18 cellular contexts compared by ENCODE assay signal in genomic region chr16:2845116-2845515, GRCh38. TPM values are rescaled to one million over a fixed set of nuclear protein-coding genes. Genes with fewer than 3 reads are reported as not detected.
DNase-seq lines count a peak whose midpoint lies in the region; ATAC-seq and TF ChIP-seq lines count a peak whose summit lies in the region.
"Had no signal": no experiment of that assay in that cellular context is flagged by ENCODE, and none has a peak within 500 bp of the region (broad histone marks: within the 10 kb centered on the region; RNA-seq: fewer than 3 reads in every experiment).

No MANE protein-coding gene starts in this region.

- H3K4me1 ChIP-seq in Panc1 (ENCODE audit: control insufficient read depth, insufficient read depth, low read length) (peaks cover 29% of the 10 kb centered on the region), ovary (ENCODE audit: insufficient read depth) (peaks cover 11% of the 10 kb centered on the region), right lobe of liver (no peaks in the 10 kb centered on the region)

- BruUV-seq in Panc1 (replicated peaks; lab: Mats Ljungman, UMichigan): no TSS peak

- H3K27me3 Mint-ChIP-seq in activated CD4-positive, alpha-beta memory T cell treated with anti-CD3 and anti-CD28 coated beads, Interleukin-2, amount 10 ng/mL, durations not matched to agents 7 days and 5 days: peaks cover 7% of the 10 kb centered on the region
- H3K27me3 Mint-ChIP-seq in activated CD4-positive, alpha-beta memory T cell treated with anti-CD3 and anti-CD28 coated beads for 36 hours: peaks cover 7% of the 10 kb centered on the region
- H3K27me3 Mint-ChIP-seq in immature natural killer cell (ENCODE audit: low read depth in 3 of 3): peaks cover 4 to 15% (median 10%) of the 10 kb centered on the region in 3 donors

- H3K27me3 ChIP-seq in Panc1 (ENCODE audit: control insufficient read depth, insufficient read depth, low read length): no peaks in the 10 kb centered on the region
- no peaks in the 10 kb centered on the region for H3K27me3 ChIP-seq in ovary
- H3K27me3 ChIP-seq in right lobe of liver: no peaks in the 10 kb centered on the region
- H3K27me3 ChIP-seq: BLaER1 had no signal

- no peak overlapping the region for H3K4me3 Mint-ChIP-seq in activated CD4-positive, alpha-beta memory T cell treated with anti-CD3 and anti-CD28 coated beads, Interleukin-2, amount 10 ng/mL, durations not matched to agents 7 days and 5 days
- no peak overlapping the region for H3K4me3 Mint-ChIP-seq in activated CD4-positive, alpha-beta memory T cell treated with anti-CD3 and anti-CD28 coated beads for 36 hours
- peak overlapping the region in 4 of 5 donors; percentile 4 to 59 (median 36) for H3K4me3 Mint-ChIP-seq in immature natural killer cell

- H3K36me3 Mint-ChIP-seq in activated CD4-positive, alpha-beta memory T cell treated with anti-CD3 and anti-CD28 coated beads, Interleukin-2, amount 10 ng/mL, durations not matched to agents 7 days and 5 days (ENCODE audit: low read depth): no peaks in the 10 kb centered on the region
- no peaks in the 10 kb centered on the region for H3K36me3 Mint-ChIP-seq in activated CD4-positive, alpha-beta memory T cell treated with anti-CD3 and anti-CD28 coated beads for 36 hours
- H3K36me3 Mint-ChIP-seq in immature natural killer cell: no peaks in the 10 kb centered on the region
- H3K36me3 Mint-ChIP-seq: IgD-negative memory B cell had no signal

- H3K9me3 ChIP-seq in Panc1 (ENCODE audit: control insufficient read depth, insufficient read depth, low read depth, low read length): no peaks in the 10 kb centered on the region
- H3K9me3 ChIP-seq in ovary: peaks cover 0 to 8% of the 10 kb centered on the region in 2 donors
- H3K9me3 ChIP-seq in right lobe of liver: no peaks in the 10 kb centered on the region
- H3K9me3 ChIP-seq: BLaER1 had no signal

- H3K27ac ChIP-seq in Panc1 (ENCODE audit: low read length) (peak overlapping the region; percentile 83), ovary (no peak overlapping the region), right lobe of liver (no peak overlapping the region)
- H3K27ac ChIP-seq: 22Rv1, BLaER1 had no signal

- intact Hi-C loops in activated CD4-positive, alpha-beta memory T cell treated with anti-CD3 and anti-CD28 coated beads for 36 hours (cut with micrococcal nuclease): no loop called here
- intact Hi-C loops in Panc1 (cut with micrococcal nuclease; ENCODE audit: unreplicated experiment) (no loop called here), ovary (cut with DNase I) (no loop called here), right lobe of liver (cut with DNase I) (no loop called here)

- H3K36me3 ChIP-seq in Panc1 (ENCODE audit: control insufficient read depth, insufficient read depth, low read length): no peaks in the 10 kb centered on the region
- H3K36me3 ChIP-seq in ovary: no peaks in the 10 kb centered on the region
- no peaks in the 10 kb centered on the region for H3K36me3 ChIP-seq in right lobe of liver
- H3K36me3 ChIP-seq: BLaER1 had no signal

- no peak for TF ChIP-seq CTCF in Panc1 (IDR thresholded peaks at IDR 0.05)
- no peak for TF ChIP-seq CTCF in ovary (IDR thresholded peaks at IDR 0.05)
- no peak for TF ChIP-seq CTCF in right lobe of liver (IDR thresholded peaks at IDR 0.05)

- WGBS in ovary, 3 donors: 63 to 74% (median 67%) methylated on average over 5 of the region's 5 CpGs
- WGBS in right lobe of liver (ENCODE audit: insufficient coverage, low coverage, low lambda C conversion rate, missing lambda C conversion rate): 53% methylated on average over 5 of the region's 5 CpGs

- in situ Hi-C loops in Panc1 (cut with HindIII; ENCODE audit: low pct_unique_long_range_greater_than_20kb, low sequenced_read_pairs): no loop called here

- ATAC-seq in Panc1: no peak
- ATAC-seq in right lobe of liver: no peak
- no peak for ATAC-seq in GM21723 (IDR thresholded peaks at IDR 0.05; ENCODE audit: unreplicated experiment)
- ATAC-seq: Right ventricle myocardium inferior had no signal

- peak overlapping the region; percentile 5 for H3K27ac Mint-ChIP-seq in activated CD4-positive, alpha-beta memory T cell treated with anti-CD3 and anti-CD28 coated beads, Interleukin-2, amount 10 ng/mL, durations not matched to agents 7 days and 5 days
- H3K27ac Mint-ChIP-seq in activated CD4-positive, alpha-beta memory T cell treated with anti-CD3 and anti-CD28 coated beads for 36 hours: no peak overlapping the region
- H3K27ac Mint-ChIP-seq in immature natural killer cell: peak overlapping the region; percentile 82 to 99 (median 93)

- H3K4me3 ChIP-seq in Panc1 (ENCODE audit: low read depth in 2 of 2, low read length in 2 of 2) (no peak overlapping the region), ovary (no peak overlapping the region), right lobe of liver (no peak overlapping the region)
- H3K4me3 ChIP-seq: BLaER1 had no signal

- peaks cover 40% of the 10 kb centered on the region for H3K4me1 Mint-ChIP-seq in activated CD4-positive, alpha-beta memory T cell treated with anti-CD3 and anti-CD28 coated beads, Interleukin-2, amount 10 ng/mL, durations not matched to agents 7 days and 5 days
- peaks cover 31% of the 10 kb centered on the region for H3K4me1 Mint-ChIP-seq in activated CD4-positive, alpha-beta memory T cell treated with anti-CD3 and anti-CD28 coated beads for 36 hours (ENCODE audit: low read depth)
- H3K4me1 Mint-ChIP-seq in immature natural killer cell: peaks cover 67 to 68% of the 10 kb centered on the region in 2 donors

- TF ChIP-seq EP300 in ovary (IDR thresholded peaks at IDR 0.05): no peak

- H3K9me3 Mint-ChIP-seq in activated CD4-positive, alpha-beta memory T cell treated with anti-CD3 and anti-CD28 coated beads, Interleukin-2, amount 10 ng/mL, durations not matched to agents 7 days and 5 days: no peaks in the 10 kb centered on the region
- no peaks in the 10 kb centered on the region for H3K9me3 Mint-ChIP-seq in activated CD4-positive, alpha-beta memory T cell treated with anti-CD3 and anti-CD28 coated beads for 36 hours
- H3K9me3 Mint-ChIP-seq in immature natural killer cell: peaks cover 0 to 3% (median 0%) of the 10 kb centered on the region in 6 donors

- CTCF ChIA-PET in activated CD4-positive, alpha-beta memory T cell treated with anti-CD3 and anti-CD28 coated beads, Interleukin-2, amount 10 ng/mL, durations not matched to agents 7 days and 5 days (lab: Charles Lee): interaction anchor here (0.7 to 2.8 kb wide), 4 partner anchors 9 to 76 kb away, joined by 3 to 22 read pairs (median 6); no protein-coding TSS in a partner anchor
- CTCF ChIA-PET in activated CD4-positive, alpha-beta memory T cell treated with anti-CD3 and anti-CD28 coated beads for 36 hours (lab: Charles Lee): interaction anchor here (0.9 to 4.7 kb wide), 4 partner anchors 9 to 1388 kb away, joined by 3 to 46 read pairs (median 12); no protein-coding TSS in a partner anchor
- CTCF ChIA-PET in Panc1 (lab: Charles Lee): interaction anchor here (1.0 kb wide), 1 partner anchor 23 kb away, joined by 3 read pairs; no protein-coding TSS in a partner anchor

- TF ChIP-seq POLR2A in ovary (IDR thresholded peaks at IDR 0.05): no peak
- TF ChIP-seq POLR2A in right lobe of liver (IDR thresholded peaks at IDR 0.05): no peak

- POLR2A ChIA-PET in activated CD4-positive, alpha-beta memory T cell treated with anti-CD3 and anti-CD28 coated beads, Interleukin-2, amount 10 ng/mL, durations not matched to agents 7 days and 5 days (lab: Charles Lee): interaction anchor here (0.9 kb wide), 1 partner anchor 23 kb away, joined by 4 read pairs; no protein-coding TSS in a partner anchor
- POLR2A ChIA-PET in activated CD4-positive, alpha-beta memory T cell treated with anti-CD3 and anti-CD28 coated beads for 36 hours (lab: Charles Lee): no interaction called here
- POLR2A ChIA-PET in Panc1 (lab: Charles Lee): no interaction called here

- DNase-seq in activated CD4-positive, alpha-beta memory T cell treated with anti-CD3 and anti-CD28 coated beads, Interleukin-2, amount 10 ng/mL, durations not matched to agents 7 days and 5 days: no peak
- DNase-seq in activated CD4-positive, alpha-beta memory T cell treated with anti-CD3 and anti-CD28 coated beads for 36 hours: no peak
- DNase-seq in Panc1 (ENCODE audit: low read depth, low spot score) (no peak), immature natural killer cell (peak in 1 of 3 donors; percentile 26), ovary (no peak), right lobe of liver (no peak)
- DNase-seq in activated CD4-positive, alpha-beta T cell treated with anti-CD3 and anti-CD28 coated beads, Interleukin-2, amount 50 U/mL, for 48 hours: no peak
- DNase-seq: H7, NCI-H1417 treated with DMSO at 0.1 percent for 48 hours, NCI-H1930, NCI-H2171, NCI-H446, NCI-H748 treated with DMSO at 0.1 percent for 48 hours had no signal

RNA-seq across cellular contexts. Expression of gene PRSS22, which starts 12.9 kb away (rescaled TPM):
- total RNA-seq in activated CD4-positive, alpha-beta memory T cell treated with anti-CD3 and anti-CD28 coated beads, Interleukin-2, amount 10 ng/mL, durations not matched to agents 7 days and 5 days: not detected
- under 1 TPM; 0.24 to 0.38 TPM for total RNA-seq in activated CD4-positive, alpha-beta memory T cell treated with anti-CD3 and anti-CD28 coated beads for 36 hours
- total RNA-seq in Panc1 (2021; ENCODE audit: unreplicated experiment) (23.9 TPM), ovary (1 to 10 TPM in 4 of 7 donors, under 1 TPM in 1, not detected in 2; 0.60 to 7.2 (median 1.3) TPM), right lobe of liver (1 to 10 TPM in 2 of 6 experiments, under 1 TPM in 3, not detected in 1; 0.18 to 2.1 (median 0.84) TPM)
- 37.3 TPM for polyA plus RNA-seq in Panc1 (2012; ENCODE audit: insufficient read length)
- polyA plus RNA-seq in immature natural killer cell (under 1 TPM in 2 of 3 donors, not detected in 1; 0.23 to 0.40 TPM), ovary (under 1 TPM in 1 of 2 donors, not detected in 1; 0.10 TPM)
- total RNA-seq: Right ventricle myocardium inferior had no signal
- polyA plus RNA-seq: IgD-negative memory B cell had no signal

RNA-seq across cellular contexts. Expression of gene ZG16B, which starts 15.0 kb away (rescaled TPM):
- 1 to 10 TPM; 8.8 to 9.8 TPM for total RNA-seq in activated CD4-positive, alpha-beta memory T cell treated with anti-CD3 and anti-CD28 coated beads, Interleukin-2, amount 10 ng/mL, durations not matched to agents 7 days and 5 days
- 1 to 10 TPM; 2.6 to 3.0 TPM for total RNA-seq in activated CD4-positive, alpha-beta memory T cell treated with anti-CD3 and anti-CD28 coated beads for 36 hours
- total RNA-seq in Panc1 (2021; ENCODE audit: unreplicated experiment) (9.1 TPM), ovary (1 to 10 TPM in 1 of 7 donors, under 1 TPM in 3, not detected in 3; 0.32 to 1.0 (median 0.45) TPM), right lobe of liver (1 to 10 TPM in 1 of 6 experiments, under 1 TPM in 3, not detected in 2; 0.24 to 1.6 (median 0.50) TPM)
- polyA plus RNA-seq in Panc1 (2012; ENCODE audit: insufficient read length): 8.3 TPM
- polyA plus RNA-seq in immature natural killer cell (1 to 10 TPM; 1.2 to 3.9 (median 1.5) TPM), ovary (1 to 10 TPM in 1 of 2 donors, under 1 TPM in 1; 0.28 to 1.8 TPM)
- total RNA-seq: H7 had no signal
- polyA plus RNA-seq: IgD-negative memory B cell had no signal

RNA-seq across cellular contexts. Expression of gene PRSS21, which starts 28.1 kb away (rescaled TPM):
- 1 to 10 TPM; 3.0 to 4.0 TPM for total RNA-seq in activated CD4-positive, alpha-beta memory T cell treated with anti-CD3 and anti-CD28 coated beads, Interleukin-2, amount 10 ng/mL, durations not matched to agents 7 days and 5 days
- total RNA-seq in activated CD4-positive, alpha-beta memory T cell treated with anti-CD3 and anti-CD28 coated beads for 36 hours: 1 to 10 TPM; 4.7 to 6.2 TPM
- total RNA-seq in Panc1 (2021; ENCODE audit: unreplicated experiment): not detected
- polyA plus RNA-seq in Panc1 (2012; ENCODE audit: insufficient read length): not detected
- 10 to 100 TPM in 1 of 3 donors, 1 to 10 TPM in 2; 3.1 to 11.0 (median 6.8) TPM for polyA plus RNA-seq in immature natural killer cell
- total RNA-seq in ovary: 1 to 10 TPM in 3 of 7 donors, under 1 TPM in 1, not detected in 3; 0.87 to 9.3 (median 2.4) TPM
- under 1 TPM in 1 of 2 donors, not detected in 1; 0.53 TPM for polyA plus RNA-seq in ovary
- not detected for total RNA-seq in right lobe of liver
- total RNA-seq: Right ventricle myocardium inferior had no signal

RNA-seq across cellular contexts. Expression of gene FLYWCH2, which starts 37.9 kb away (rescaled TPM):
- total RNA-seq in activated CD4-positive, alpha-beta memory T cell treated with anti-CD3 and anti-CD28 coated beads, Interleukin-2, amount 10 ng/mL, durations not matched to agents 7 days and 5 days: 10 to 100 TPM; 19.4 to 20.5 TPM
- 10 to 100 TPM; 19.1 to 19.4 TPM for total RNA-seq in activated CD4-positive, alpha-beta memory T cell treated with anti-CD3 and anti-CD28 coated beads for 36 hours
- total RNA-seq in Panc1 (2021; ENCODE audit: unreplicated experiment) (77.3 TPM), ovary (10 to 100 TPM; 24.7 to 46.0 (median 30.6) TPM), right lobe of liver (10 to 100 TPM in 2 of 6 experiments, 1 to 10 TPM in 4; 3.6 to 18.9 (median 5.6) TPM)
- 161 TPM for polyA plus RNA-seq in Panc1 (2012; ENCODE audit: insufficient read length)
- polyA plus RNA-seq in immature natural killer cell (10 to 100 TPM; 15.9 to 24.5 (median 18.3) TPM), ovary (10 to 100 TPM in 1 of 2 donors, 1 to 10 TPM in 1; 3.0 to 50.9 TPM)

RNA-seq across cellular contexts. Expression of gene PRSS41, which starts 46.8 kb away (rescaled TPM):
- total RNA-seq in activated CD4-positive, alpha-beta memory T cell treated with anti-CD3 and anti-CD28 coated beads, Interleukin-2, amount 10 ng/mL, durations not matched to agents 7 days and 5 days: not detected
- total RNA-seq in activated CD4-positive, alpha-beta memory T cell treated with anti-CD3 and anti-CD28 coated beads for 36 hours: not detected
- not detected for total RNA-seq in Panc1 (2021; ENCODE audit: unreplicated experiment)
- not detected for polyA plus RNA-seq in Panc1 (2012; ENCODE audit: insufficient read length)
- polyA plus RNA-seq in immature natural killer cell: not detected
- total RNA-seq in ovary: under 1 TPM in 1 of 7 donors, not detected in 6; 0.20 TPM
- polyA plus RNA-seq in ovary: not detected
- not detected for total RNA-seq in right lobe of liver
- total RNA-seq: H7, Right ventricle myocardium inferior had no signal
- polyA plus RNA-seq: IgD-negative memory B cell had no signal

Comparison
In these comparisons a context has a peak if more than half of its experiments do, and no peak if none do; other contexts are left out.
1. H3K4me3 Mint-ChIP-seq: peak in immature natural killer cell (4 of 5); none in activated CD4-positive, alpha-beta memory T cell treated with anti-CD3 and anti-CD28 coated beads, Interleukin-2, amount 10 ng/mL, durations not matched to agents 7 days and 5 days (single experiment) and activated CD4-positive, alpha-beta memory T cell treated with anti-CD3 and anti-CD28 coated beads for 36 hours (single experiment).